In the genomic region with DNA sequence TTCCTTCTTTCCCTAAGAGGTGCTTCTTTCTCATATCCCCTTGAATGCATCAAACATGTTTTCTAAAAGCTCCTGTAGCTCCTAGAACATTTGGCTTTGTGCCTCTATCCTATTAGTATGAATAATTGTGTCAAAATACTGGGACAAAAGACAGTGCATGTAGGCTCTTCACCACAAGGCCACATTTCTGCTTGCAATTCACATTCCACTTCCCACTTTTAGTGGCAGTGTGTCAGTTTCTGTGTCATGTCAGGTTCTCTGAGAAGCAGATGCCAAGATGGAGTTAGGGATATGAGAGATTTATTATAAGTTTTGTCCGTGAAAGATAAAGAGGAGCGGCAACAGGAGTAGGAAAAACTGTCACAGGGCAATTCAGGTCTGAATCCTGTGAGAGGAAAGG, we compare ENCODE assay signal across 25 cellular contexts.
"Had no signal": no experiment of that assay in that cellular context is flagged by ENCODE, and none has a peak within 500 bp of the region (broad histone marks: within the 10 kb centered on the region; RNA-seq: fewer than 3 reads in every experiment).

No MANE protein-coding gene starts in this region.

- H3K27ac Mint-ChIP-seq: activated CD4-positive, alpha-beta memory T cell treated with anti-CD3 and anti-CD28 coated beads, Interleukin-2, amount 10 ng/mL, durations not matched to agents 7 days and 5 days; activated CD4-positive, alpha-beta T cell treated with anti-CD3 and anti-CD28 coated beads, Interleukin-2, amount 10 ng/mL, durations not matched to agents 7 days and 5 days; activated naive CD4-positive, alpha-beta T cell treated with anti-CD3 and anti-CD28 coated beads, Interleukin-2, amount 50 U/mL, for 24 hours; activated naive CD8-positive, alpha-beta T cell treated with anti-CD3 and anti-CD28 coated beads, Interleukin-2, amount 50 U/mL, for 24 hours; activated T-helper 2 cell treated with anti-CD3 and anti-CD28 coated beads, Interferon-gamma antibody, Interleukin-2, Interleukin-4, amounts not matched to agents 10 μg/mL and 5 μg/mL and 100 μg/mL, durations not matched to agents 14 hours and 24 hours and 36 hours; nephron; progenitor cell of endocrine pancreas; WTC11 had no signal

- H3K4me3 ChIP-seq: esophagus muscularis mucosa, lung, skin epidermis, testis, uterus had no signal

- H3K4me1 ChIP-seq: esophagus muscularis mucosa, foreskin keratinocyte, testis, uterus had no signal

- H3K27ac ChIP-seq: esophagus muscularis mucosa, foreskin keratinocyte, skin epidermis, testis, uterus had no signal

- H3K4me3 Mint-ChIP-seq: activated CD4-positive, alpha-beta memory T cell treated with anti-CD3 and anti-CD28 coated beads, Interleukin-2, amount 10 ng/mL, durations not matched to agents 7 days and 5 days; activated CD4-positive, alpha-beta T cell treated with anti-CD3 and anti-CD28 coated beads, Interleukin-2, amount 10 ng/mL, durations not matched to agents 7 days and 5 days; activated naive CD4-positive, alpha-beta T cell treated with anti-CD3 and anti-CD28 coated beads, Interleukin-2, amount 50 U/mL, for 24 hours; activated naive CD8-positive, alpha-beta T cell treated with anti-CD3 and anti-CD28 coated beads, Interleukin-2, amount 50 U/mL, for 24 hours; nephron; WTC11 had no signal

- ATAC-seq: activated naive CD8-positive, alpha-beta T cell treated with anti-CD3 and anti-CD28 coated beads, Interleukin-2, amount 50 U/mL, for 24 hours; foreskin keratinocyte; left lobe of liver; sciatic nerve; stimulated activated naive CD8-positive, alpha-beta T cell treated with anti-CD3 and anti-CD28 coated beads, Interleukin-15, Interleukin-2, amounts not matched to agents 100 U/mL and 50 U/mL, for 24 hours; WTC11 had no signal

- H3K27me3 ChIP-seq: esophagus muscularis mucosa, testis, uterus had no signal

- H3K36me3 Mint-ChIP-seq: activated naive CD4-positive, alpha-beta T cell treated with anti-CD3 and anti-CD28 coated beads, Interleukin-2, amount 50 U/mL, for 24 hours; WTC11 had no signal

- H3K4me1 Mint-ChIP-seq: activated naive CD8-positive, alpha-beta T cell treated with anti-CD3 and anti-CD28 coated beads, Interleukin-2, amount 50 U/mL, for 24 hours; nephron had no signal

- H3K36me3 ChIP-seq: esophagus muscularis mucosa, uterus had no signal

- H3K27me3 Mint-ChIP-seq: activated naive CD4-positive, alpha-beta T cell treated with anti-CD3 and anti-CD28 coated beads, Interleukin-2, amount 50 U/mL, for 24 hours; activated naive CD8-positive, alpha-beta T cell treated with anti-CD3 and anti-CD28 coated beads, Interleukin-2, amount 50 U/mL, for 24 hours; progenitor cell of endocrine pancreas had no signal

- DNase-seq: activated CD4-positive, alpha-beta memory T cell treated with anti-CD3 and anti-CD28 coated beads, Interleukin-2, amount 10 ng/mL, durations not matched to agents 7 days and 5 days; activated CD4-positive, alpha-beta T cell treated with anti-CD3 and anti-CD28 coated beads for 1 hour; activated CD4-positive, alpha-beta T cell treated with anti-CD3 and anti-CD28 coated beads, Interleukin-2, amount 10 ng/mL, durations not matched to agents 7 days and 5 days; activated naive CD8-positive, alpha-beta T cell treated with anti-CD3 and anti-CD28 coated beads, Interleukin-2, amount 50 U/mL, for 24 hours; activated T-cell treated with anti-CD3 and anti-CD28 coated beads, Interleukin-2, amount 50 U/mL, for 48 hours; central memory CD4-positive, alpha-beta T cell; foreskin keratinocyte; kidney glomerular epithelial cell; stimulated activated CD4-positive, alpha-beta T cell treated with anti-CD3 and anti-CD28 coated beads, Interleukin-12 subunit alpha, Interleukin-12 subunit beta, amount 100 ng/mL, for 4 hours; stimulated activated CD4-positive, alpha-beta T cell treated with anti-CD3 and anti-CD28 coated beads, Interleukin-4, amount 100 ng/mL, for 1 hour; stimulated activated naive CD8-positive, alpha-beta T cell treated with anti-CD3 and anti-CD28 coated beads, Interleukin-15, Interleukin-2, amounts not matched to agents 100 U/mL and 50 U/mL, for 24 hours; T1000; testis; trophoblast cell; uterus had no signal
